ENCODE assay signal across 15 cellular contexts in the genomic region with DNA sequence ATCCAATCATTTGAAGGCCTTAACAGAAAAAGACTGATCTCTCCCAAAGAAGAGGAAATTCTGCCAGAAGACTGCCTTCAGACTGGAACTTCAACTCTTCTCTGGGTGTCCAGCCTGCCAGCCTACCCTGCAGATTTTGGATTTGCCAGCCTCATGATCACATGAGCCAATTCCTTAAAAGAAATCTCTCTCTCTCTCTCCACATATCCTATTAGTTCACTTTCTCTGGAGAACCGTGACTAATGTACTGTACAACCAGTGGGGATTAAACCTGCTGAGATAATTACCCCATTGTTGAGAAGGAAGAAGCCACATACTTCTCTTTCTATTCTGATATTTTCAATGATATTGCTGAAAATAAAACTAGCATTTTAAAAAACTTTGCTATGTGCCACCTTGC.
"Had no signal": no experiment of that assay in that cellular context is flagged by ENCODE, and none has a peak within 500 bp of the region (broad histone marks: within the 10 kb centered on the region; RNA-seq: fewer than 3 reads in every experiment).

No MANE protein-coding gene starts in this region.

- H3K4me1 Mint-ChIP-seq: immature natural killer cell; memory B cell; naive thymus-derived CD8-positive, alpha-beta T cell had no signal

- H3K27ac Mint-ChIP-seq: dendritic cell treated with granulocyte-macrophage colony-stimulating factor and Interleukin-4, amounts not matched to agents 40 ng/mL and 50 ng/mL, for 4 days; immature natural killer cell; memory B cell; mesothelial cell of epicardium; naive thymus-derived CD8-positive, alpha-beta T cell had no signal

- ATAC-seq: left lung; lower lobe of right lung; naive thymus-derived CD8-positive, alpha-beta T cell; right cardiac atrium had no signal

- H3K27ac ChIP-seq: esophagus squamous epithelium, left lung, lower lobe of right lung, ovary had no signal

- H3K4me3 ChIP-seq: esophagus squamous epithelium, left lung, lower lobe of right lung, ovary had no signal

- H3K36me3 ChIP-seq: esophagus squamous epithelium, left lung, lower lobe of right lung, ovary had no signal

- H3K4me1 ChIP-seq: esophagus squamous epithelium, left lung, lower lobe of right lung had no signal

- H3K9me3 Mint-ChIP-seq: memory B cell had no signal

- H3K36me3 Mint-ChIP-seq: immature natural killer cell; memory B cell; mesothelial cell of epicardium; naive thymus-derived CD8-positive, alpha-beta T cell had no signal

- H3K9me3 ChIP-seq: esophagus squamous epithelium, left lung, lower lobe of right lung, ovary had no signal

- H3K4me3 Mint-ChIP-seq: dendritic cell treated with granulocyte-macrophage colony-stimulating factor and Interleukin-4, amounts not matched to agents 40 ng/mL and 50 ng/mL, for 4 days; immature natural killer cell; memory B cell; mesothelial cell of epicardium; naive thymus-derived CD8-positive, alpha-beta T cell had no signal

- H3K27me3 ChIP-seq: esophagus squamous epithelium, left lung, ovary had no signal

- DNase-seq: esophagus squamous epithelium; foreskin fibroblast; immature natural killer cell; left lung; lower lobe of right lung; naive thymus-derived CD8-positive, alpha-beta T cell; ovary; right cardiac atrium; small intestine; stimulated activated CD4-positive, alpha-beta T cell treated with anti-CD3 and anti-CD28 coated beads, Interleukin-12 subunit alpha, Interleukin-12 subunit beta, amount 100 ng/mL, for 4 hours; stimulated activated naive CD4-positive, alpha-beta T cell treated with Interleukin-2 at 50 U/mL for 16 hours; trophoblast cell had no signal

- H3K27me3 Mint-ChIP-seq: dendritic cell treated with granulocyte-macrophage colony-stimulating factor and Interleukin-4, amounts not matched to agents 40 ng/mL and 50 ng/mL, for 4 days; memory B cell; naive thymus-derived CD8-positive, alpha-beta T cell had no signal
